Comparison of ENCODE assay signal across 8 cellular contexts in genomic region chr10:7525314-7526016, GRCh38.
A peak's percentile ranks its signal among the peaks of the same experiment; 100 is the strongest.
DNase-seq lines count a peak whose midpoint lies in the region; TF ChIP-seq lines count a peak whose summit lies in the region.

No MANE protein-coding gene starts in this region.

- H3K27ac ChIP-seq in brain microvascular endothelial cell: no peak overlapping the region

- no peaks in the 10 kb centered on the region for H3K9me3 ChIP-seq in MG63

- no peak overlapping the region for H3K4me3 ChIP-seq in MG63
- H3K4me3 ChIP-seq in brain microvascular endothelial cell (ENCODE audit: low read depth, low read length): no peak overlapping the region

- peak; percentile 8 for DNase-seq in NCI-H510A treated with DMSO at 0.1 percent for 48 hours (lab: John Stamatoyannopoulos, UW)
- DNase-seq in NCI-H510A (lab: John Stamatoyannopoulos, UW): no peak
- peak; percentile 51 for DNase-seq in H4 (ENCODE audit: low spot score)
- peak; percentile 22 for DNase-seq in MG63
- peak; percentile 59 for DNase-seq in SW480 (ENCODE audit: low spot score)
- DNase-seq in brain microvascular endothelial cell: peak; percentile 70
- peak; percentile 69 for DNase-seq in iris pigment epithelial cell (ENCODE audit: low read depth)
- peak; percentile 57 for DNase-seq in stimulated activated CD4-positive, alpha-beta T cell treated with anti-CD3 and anti-CD28 coated beads, Interleukin-1b, Interleukin-23, amount 100 ng/mL, for 48 hours

- peak; percentile 71 for TF ChIP-seq CTCF in brain microvascular endothelial cell (IDR thresholded peaks at IDR 0.05; ENCODE audit: low read depth, low read length, missing control alignments)

- H3K27me3 ChIP-seq in MG63: peaks cover 33% of the 10 kb centered on the region
- no peaks in the 10 kb centered on the region for H3K27me3 ChIP-seq in brain microvascular endothelial cell (replicated peaks)

- no peaks in the 10 kb centered on the region for H3K36me3 ChIP-seq in MG63
- H3K36me3 ChIP-seq in brain microvascular endothelial cell (replicated peaks): no peaks in the 10 kb centered on the region

- in situ Hi-C loops in brain microvascular endothelial cell (cut with HindIII; ENCODE audit: low pct_ligation_motif_present, low sequenced_read_pairs): no loop called here
